Comparison of ENCODE assay signal across 8 cellular contexts in the genomic region with DNA sequence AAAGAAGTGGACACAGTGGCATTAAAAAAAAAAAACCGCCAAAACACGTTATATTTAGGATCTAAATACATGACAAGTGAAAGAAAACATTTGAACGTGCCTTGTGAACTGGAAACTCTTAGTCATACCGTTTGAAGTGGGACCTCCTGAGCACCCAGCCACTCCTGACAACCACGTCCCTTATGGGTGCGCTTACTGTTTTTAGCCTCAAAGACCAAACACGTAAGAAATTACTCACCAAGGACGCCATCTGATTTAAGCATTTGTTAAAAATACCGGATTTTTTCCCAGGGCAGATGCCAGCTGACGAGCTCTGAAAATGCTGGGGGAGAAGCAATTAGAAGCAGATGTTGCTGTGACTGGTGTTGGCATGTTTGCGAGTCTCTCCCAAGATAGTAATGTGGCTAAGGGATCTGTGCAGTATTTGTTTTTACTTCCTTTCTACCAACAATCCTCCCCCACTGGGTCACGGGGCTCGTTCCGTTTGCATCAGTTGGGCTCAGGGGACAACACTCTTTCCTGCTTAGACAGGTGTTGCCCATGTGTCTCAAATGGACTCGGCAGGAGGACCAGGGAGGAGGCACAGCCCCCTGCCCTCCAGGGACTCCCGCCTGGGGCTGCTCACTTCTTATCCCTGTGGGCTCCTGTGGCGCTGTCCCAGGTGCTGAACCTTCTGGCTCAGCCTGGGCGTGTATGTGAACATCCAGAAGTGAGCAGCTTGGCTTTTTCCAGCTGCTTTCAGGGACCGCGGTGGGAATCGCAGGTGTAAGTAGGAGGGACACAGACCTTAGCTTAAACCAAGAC.
A peak's percentile ranks its signal among the peaks of the same experiment; 100 is the strongest.
DNase-seq lines count a peak whose midpoint lies in the region; ATAC-seq and TF ChIP-seq lines count a peak whose summit lies in the region.

No MANE protein-coding gene starts in this region.

- peak overlapping the region; percentile 6 for H3K27ac ChIP-seq in smooth muscle cell (ENCODE audit: low read depth)

- H3K27me3 ChIP-seq in smooth muscle cell (ENCODE audit: low read depth), result no peaks in the 10 kb centered on the region

- peak; percentile 90 for DNase-seq in AG20443 (ENCODE audit: low spot score)
- peak; percentile 38 for DNase-seq in OCI-M2 (lab: John Stamatoyannopoulos, UW; ENCODE audit: unreplicated experiment)
- peak; percentile 74 for DNase-seq in activated T-cell treated with anti-CD3 and anti-CD28 coated beads, Interleukin-2, amount 50 U/mL, for 48 hours
- peak; percentile 54 for DNase-seq in glomerular visceral epithelial cell (ENCODE audit: extremely low spot score)
- peak; percentile 65 for DNase-seq in smooth muscle cell (lab: John Stamatoyannopoulos, UW; ENCODE audit: unreplicated experiment)
- no peak for DNase-seq in NCI-H1092 (lab: John Stamatoyannopoulos, UW)

- H2AFZ ChIP-seq in smooth muscle cell (ENCODE audit: low read depth), result no peak overlapping the region

- peaks cover 9% of the 10 kb centered on the region for H3F3A ChIP-seq in smooth muscle cell (ENCODE audit: low read depth)

- H3K79me2 ChIP-seq in smooth muscle cell (ENCODE audit: low read depth), result no peaks in the 10 kb centered on the region

- no peaks in the 10 kb centered on the region for H3K9me3 ChIP-seq in smooth muscle cell (replicated peaks; ENCODE audit: low read depth)

- TF ChIP-seq CTCF in smooth muscle cell (IDR thresholded peaks at IDR 0.05; ENCODE audit: borderline replicate concordance, insufficient read depth, poor library complexity, severe bottlenecking), result no peak

- no peak overlapping the region for H3K4me3 ChIP-seq in smooth muscle cell

- H3K4me1 ChIP-seq in smooth muscle cell (ENCODE audit: low read depth), result no peaks in the 10 kb centered on the region

- H3K4me2 ChIP-seq in smooth muscle cell, result peak overlapping the region; percentile 31

- H3K36me3 ChIP-seq in smooth muscle cell (ENCODE audit: low read depth), result no peaks in the 10 kb centered on the region

- ATAC-seq in GM19043 (IDR thresholded peaks at IDR 0.05; ENCODE audit: low read depth, unreplicated experiment), result peak; percentile 57
- peak; percentile 65 for ATAC-seq in HG03469 (IDR thresholded peaks at IDR 0.05; ENCODE audit: unreplicated experiment)

- peaks cover 91% of the 10 kb centered on the region for H4K20me1 ChIP-seq in smooth muscle cell (ENCODE audit: low read depth)

- WGBS in smooth muscle cell (ENCODE audit: low lambda C conversion rate), result 27% methylated on average over 21 of the region's 21 CpGs

- no peak overlapping the region for H3K9ac ChIP-seq in smooth muscle cell (ENCODE audit: low read depth)
